Comparison of ENCODE assay signal across 1 cellular context in genomic region chr10:121732676-121733445, GRCh38.
A peak's percentile ranks its signal among the peaks of the same experiment; 100 is the strongest.
TF ChIP-seq lines count a peak whose summit lies in the region.

No MANE protein-coding gene starts in this region.

TF ChIP-seq in HEK293, 187 proteins besides CTCF, POLR2A, EP300 and RAD21 (continued from another document):
- TF ChIP-seq ELK4 (IDR thresholded peaks at IDR 0.05; ENCODE audit: borderline replicate concordance, low read depth, low read length) (no peak), ZNF561 (tag by site-specific recombination; IDR thresholded peaks at IDR 0.05; ENCODE audit: borderline replicate concordance) (no peak), ATF2 (tag by site-specific recombination; IDR thresholded peaks at IDR 0.05; ENCODE audit: low read depth) (no peak), IKZF3 (tag by site-specific recombination; IDR thresholded peaks at IDR 0.05) (no peak), ZNF302 (tag by site-specific recombination; IDR thresholded peaks at IDR 0.05; ENCODE audit: low read depth) (no peak), ZNF184 (tag by site-specific recombination; IDR thresholded peaks at IDR 0.05) (no peak), ZNF423 (tag by site-specific recombination; IDR thresholded peaks at IDR 0.05) (peak; percentile 44; the same call in 1 of the 2 replicates), KLF1 (tag by site-specific recombination; IDR thresholded peaks at IDR 0.05) (no peak), ZNF791 (tag by site-specific recombination; IDR thresholded peaks at IDR 0.05) (no peak), ZNF792 (tag by site-specific recombination; IDR thresholded peaks at IDR 0.05) (no peak), ZBTB49 (tag by site-specific recombination; IDR thresholded peaks at IDR 0.05; ENCODE audit: low read depth) (no peak), ZBTB17 (tag by site-specific recombination; IDR thresholded peaks at IDR 0.05) (no peak), ZNF514 (tag by site-specific recombination; IDR thresholded peaks at IDR 0.05) (no peak), RBAK (tag by site-specific recombination; IDR thresholded peaks at IDR 0.05) (no peak), ZNF610 (tag by site-specific recombination; IDR thresholded peaks at IDR 0.05; ENCODE audit: borderline replicate concordance) (no peak), ZNF645 (tag by site-specific recombination; IDR thresholded peaks at IDR 0.05) (no peak), ZNF518A (tag by site-specific recombination; conservative IDR thresholded peaks at IDR 0.05; ENCODE audit: low read depth) (no peak), ZBTB20 (tag by site-specific recombination; IDR thresholded peaks at IDR 0.05) (no peak), ZNF24 (tag by site-specific recombination; IDR thresholded peaks at IDR 0.05) (no peak), OSR2 (tag by site-specific recombination; IDR thresholded peaks at IDR 0.05) (peak; percentile 82), GLIS1 (tag by site-specific recombination; IDR thresholded peaks at IDR 0.05) (peak; percentile 9; the same call in 1 of the 2 replicates), SP2 (tag by site-specific recombination; IDR thresholded peaks at IDR 0.05) (no peak), ZNF341 (tag by site-specific recombination; IDR thresholded peaks at IDR 0.05; ENCODE audit: low read depth) (peak; percentile 45), MZF1 (tag by site-specific recombination; IDR thresholded peaks at IDR 0.05; ENCODE audit: borderline replicate concordance) (no peak), GLIS2 (tag by site-specific recombination; IDR thresholded peaks at IDR 0.05) (no peak), GFI1B (tag by site-specific recombination; IDR thresholded peaks at IDR 0.05) (no peak)
